In the genomic region with DNA sequence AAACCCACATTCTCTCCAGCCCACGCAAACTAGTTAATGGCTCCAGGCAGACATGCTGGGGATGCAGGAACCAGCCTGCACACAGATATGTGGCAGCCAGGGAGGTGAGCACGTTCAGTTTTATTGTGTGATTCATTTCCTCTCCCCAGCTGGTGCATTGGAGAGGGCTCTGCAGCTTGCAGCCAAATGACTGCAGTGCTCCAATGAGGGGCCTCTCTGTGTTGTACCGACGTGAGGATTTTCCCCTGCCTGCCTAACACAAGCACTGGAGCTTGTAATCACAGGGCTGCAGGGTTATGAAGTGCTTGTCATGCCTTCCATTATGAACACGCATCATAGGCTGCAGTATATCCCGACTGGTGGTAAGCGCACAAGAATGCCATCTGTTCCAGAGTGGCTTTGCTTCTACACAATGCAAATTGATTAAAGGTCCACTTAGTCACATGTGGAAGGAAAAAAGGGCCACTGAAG, we compare ENCODE assay signal across 9 cellular contexts.
DNase-seq lines count a peak whose midpoint lies in the region; ATAC-seq and TF ChIP-seq lines count a peak whose summit lies in the region.
"Had no signal": no experiment of that assay in that cellular context is flagged by ENCODE, and none has a peak within 500 bp of the region (broad histone marks: within the 10 kb centered on the region; RNA-seq: fewer than 3 reads in every experiment).

No MANE protein-coding gene starts in this region.

- no peak for TF ChIP-seq POLR2A in sigmoid colon (IDR thresholded peaks at IDR 0.05)

- no peak overlapping the region for H2AFZ ChIP-seq in osteoblast (ENCODE audit: low read length)

- H3K79me2 ChIP-seq in osteoblast (ENCODE audit: insufficient read depth, low read length), result no peaks in the 10 kb centered on the region

- H4K20me1 ChIP-seq in osteoblast (ENCODE audit: insufficient read depth, low read length), result no peaks in the 10 kb centered on the region

- TF ChIP-seq EP300 in sigmoid colon (IDR thresholded peaks at IDR 0.05), result no peak

- WGBS in sigmoid colon, 2 donors, result 65 to 68% methylated on average over 7 of the region's 7 CpGs

- DNase-seq in GM04503 (ENCODE audit: low read depth), result peak; percentile 76
- DNase-seq in NCI-H446 (lab: John Stamatoyannopoulos, UW), result peak; percentile 66 to 88
- DNase-seq in choroid plexus epithelial cell (ENCODE audit: low read depth), result peak; percentile 30
- DNase-seq in osteoblast (ENCODE audit: insufficient read length, low spot score, missing footprints), result peak; percentile 77
- no peak for DNase-seq in sigmoid colon
- DNase-seq: H7; stimulated activated CD4-positive, alpha-beta T cell treated with anti-CD3 and anti-CD28 coated beads, Interleukin-4, amount 100 ng/mL, for 24 hours had no signal

- ATAC-seq in HG02678 (IDR thresholded peaks at IDR 0.05; ENCODE audit: unreplicated experiment), result no peak
- no peak for ATAC-seq in HG03432 (IDR thresholded peaks at IDR 0.05; ENCODE audit: unreplicated experiment)

- H3K4me1 ChIP-seq in osteoblast (ENCODE audit: insufficient read depth, low read length) (peaks cover 27% of the 10 kb centered on the region), sigmoid colon (peaks cover 0 to 26% (median 15%) of the 10 kb centered on the region in 4 donors)

- H3K4me3 ChIP-seq in choroid plexus epithelial cell (ENCODE audit: low read depth, low read length) (no peak overlapping the region), osteoblast (ENCODE audit: insufficient read depth, low read length) (no peak overlapping the region), sigmoid colon (no peak overlapping the region)

- H3K36me3 ChIP-seq in osteoblast (ENCODE audit: insufficient read depth, low read length) (no peaks in the 10 kb centered on the region), sigmoid colon (no peaks in the 10 kb centered on the region)

- H3K9me3 ChIP-seq in osteoblast (ENCODE audit: low read depth, low read length), result no peaks in the 10 kb centered on the region
- H3K9me3 ChIP-seq in sigmoid colon, result no peaks in the 10 kb centered on the region

- H3K4me2 ChIP-seq in osteoblast (ENCODE audit: insufficient read depth, low read length), result peak overlapping the region; percentile 25

- H3K27ac ChIP-seq in osteoblast (ENCODE audit: low read depth, low read length) (peak overlapping the region; percentile 49), sigmoid colon (no peak overlapping the region)

- H3K27me3 ChIP-seq in osteoblast (ENCODE audit: insufficient read depth, low read length) (no peaks in the 10 kb centered on the region), sigmoid colon (no peaks in the 10 kb centered on the region)

- intact Hi-C loops in sigmoid colon (cut with DNase I), result no loop called here

- TF ChIP-seq CTCF in choroid plexus epithelial cell (conservative IDR thresholded peaks at IDR 0.05; ENCODE audit: low read depth, low read length) (no peak), osteoblast (IDR thresholded peaks at IDR 0.05; ENCODE audit: extremely low read depth, low read depth, low read length) (no peak), sigmoid colon (IDR thresholded peaks at IDR 0.05) (no peak)
